Comparison of ENCODE assay signal across 22 cellular contexts in the genomic region with DNA sequence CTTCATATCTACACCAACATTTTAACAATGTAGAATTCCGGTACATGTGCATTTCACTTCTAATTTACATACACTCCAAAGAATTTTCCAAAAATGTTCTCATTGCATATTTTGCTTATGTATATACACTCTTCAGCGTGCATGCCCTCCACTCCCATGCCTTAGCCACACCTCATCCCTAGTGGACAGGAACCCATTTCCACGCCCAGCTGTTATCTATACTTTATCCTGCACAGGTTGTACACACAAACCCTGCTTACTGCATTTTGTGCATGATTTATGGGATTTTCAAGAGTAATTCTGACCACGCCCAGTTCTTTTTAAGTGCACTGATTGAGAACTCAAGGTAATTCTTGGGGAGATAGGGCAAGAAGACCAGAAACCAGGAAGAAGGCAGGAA.
DNase-seq lines count a peak whose midpoint lies in the region; ATAC-seq, FAIRE-seq and TF ChIP-seq lines count a peak whose summit lies in the region.
"Had no signal": no experiment of that assay in that cellular context is flagged by ENCODE, and none has a peak within 500 bp of the region (broad histone marks: within the 10 kb centered on the region; RNA-seq: fewer than 3 reads in every experiment).

No MANE protein-coding gene starts in this region.

- POLR2A ChIA-PET in H1 (lab: Charles Lee; ENCODE audit: partially characterized antibody) = no interaction called here

- H3K9me2 ChIP-seq in GM23338 (ENCODE audit: insufficient read depth) = peaks cover 4% of the 10 kb centered on the region; the same call in 1 of the 2 replicates

- no peak overlapping the region for H3K4me3 ChIP-seq in GM23338
- H3K4me3 ChIP-seq in H1 (ENCODE audit: extremely low read depth in 1 of 4, insufficient read depth in 2 of 4, low read depth in 3 of 4, low read length in 4 of 4) = no peak overlapping the region
- no peak overlapping the region for H3K4me3 ChIP-seq in mesendoderm (ENCODE audit: low read length)
- no peak overlapping the region for H3K4me3 ChIP-seq in gastrocnemius medialis
- H3K4me3 ChIP-seq in adrenal gland = no peak overlapping the region
- H3K4me3 ChIP-seq: BLaER1 had no signal

- 94% methylated on average over 4 of the region's 4 CpGs; no CpG with 5 or more reads in 1 of the 2 experiments for WGBS in H1 (ENCODE audit: extremely low coverage in 1 of 2, insufficient coverage in 1 of 2, insufficient read length in 1 of 2, insufficient replicate concordance in 2 of 2, low coverage in 1 of 2, low lambda C conversion rate in 2 of 2, missing lambda C conversion rate in 1 of 2), 2 experiments
- WGBS in mesendoderm (ENCODE audit: extremely low coverage, insufficient coverage, low lambda C conversion rate) = no CpG with 5 or more reads among the region's 4 CpGs
- 84 to 99% (median 92%) methylated on average over 4 of the region's 4 CpGs for WGBS in adrenal gland, 4 donors

- ATAC-seq in GM23338 = no peak
- ATAC-seq in gastrocnemius medialis = no peak
- no peak for ATAC-seq in GM18520 (IDR thresholded peaks at IDR 0.05; ENCODE audit: unreplicated experiment)
- ATAC-seq: HCT116 had no signal

- peaks cover 33% of the 10 kb centered on the region for H3K27me3 Mint-ChIP-seq in GM23338 (ENCODE audit: insufficient read depth, low read depth, poor library complexity)

- CTCF ChIA-PET in H1 (lab: Charles Lee; ENCODE audit: partially characterized antibody) = interaction anchor here (1.4 kb wide), 1 partner anchor 102 kb away, joined by 3 read pairs; no protein-coding TSS in a partner anchor

- peaks cover 11% of the 10 kb centered on the region for H3K27me3 ChIP-seq in GM23338 (ENCODE audit: insufficient read depth)
- peaks cover 0 to 16% (median 13%) of the 10 kb centered on the region in 4 experiments; a peak in 6 of 7 replicates for H3K27me3 ChIP-seq in H1 (replicated peaks in 1 of 4; ENCODE audit: control insufficient read depth in 3 of 4, extremely low read depth in 1 of 4, insufficient read depth in 3 of 4, low read length in 3 of 4)
- no peaks in the 10 kb centered on the region for H3K27me3 ChIP-seq in mesendoderm (ENCODE audit: insufficient read depth, low read length, poor library complexity)
- H3K27me3 ChIP-seq in gastrocnemius medialis = peaks cover 0 to 3% (median 0%) of the 10 kb centered on the region in 3 donors
- no peaks in the 10 kb centered on the region for H3K27me3 ChIP-seq in adrenal gland
- H3K27me3 ChIP-seq: BLaER1 had no signal

- H2AK5ac ChIP-seq in H1 (ENCODE audit: low read depth, low read length) (no peak overlapping the region), mesendoderm (ENCODE audit: low read length) (no peak overlapping the region)

- H3K4me1 ChIP-seq in GM23338 (ENCODE audit: insufficient read depth) (peaks cover 32% of the 10 kb centered on the region), H1 (replicated peaks in 1 of 4; ENCODE audit: control insufficient read depth in 3 of 4, insufficient read depth in 4 of 4, low read length in 3 of 4) (peaks cover 10 to 19% (median 11%) of the 10 kb centered on the region in 4 experiments), mesendoderm (ENCODE audit: control insufficient read depth, low read depth, low read length) (peaks cover 10% of the 10 kb centered on the region), gastrocnemius medialis (no peaks in the 10 kb centered on the region), adrenal gland (replicated peaks in 1 of 2) (no peaks in the 10 kb centered on the region)
- H3K4me1 ChIP-seq: BLaER1 had no signal

- H4K5ac ChIP-seq in H1 (ENCODE audit: insufficient read length, low read depth, low read length) (no peak overlapping the region), mesendoderm (ENCODE audit: low read length) (no peak overlapping the region)

- no peak for TF ChIP-seq CTCF in GM23338 (conservative IDR thresholded peaks at IDR 0.05; ENCODE audit: low read depth in 2 of 2)
- no peak for TF ChIP-seq CTCF in H1 (IDR thresholded peaks at IDR 0.05; ENCODE audit: control extremely low read depth in 1 of 3, insufficient read depth in 1 of 3, low read depth in 1 of 3, low read length in 3 of 3)
- no peak for TF ChIP-seq CTCF in gastrocnemius medialis (IDR thresholded peaks at IDR 0.05 in 4 of 5, conservative IDR thresholded peaks at IDR 0.05 in 1 of 5)
- TF ChIP-seq CTCF in adrenal gland (IDR thresholded peaks at IDR 0.05) = no peak

- H2BK12ac ChIP-seq in H1 (ENCODE audit: low read depth, low read length) = no peak overlapping the region

- H3K4me3 Mint-ChIP-seq in GM23338 = no peak overlapping the region
- H3K4me3 Mint-ChIP-seq: B cell; CD4-positive, CD25-positive, alpha-beta regulatory T cell; CD8-positive, alpha-beta memory T cell; H9 had no signal

- no peak overlapping the region for H3K27ac Mint-ChIP-seq in GM23338
- H3K27ac Mint-ChIP-seq: B cell; CD4-positive, CD25-positive, alpha-beta regulatory T cell; CD8-positive, alpha-beta memory T cell had no signal

- H4K20me1 ChIP-seq in GM23338 (replicated peaks; ENCODE audit: insufficient read depth) (no peaks in the 10 kb centered on the region), H1 (replicated peaks in 1 of 2; ENCODE audit: control insufficient read depth in 1 of 2, insufficient read depth in 2 of 2, low read length in 2 of 2) (no peaks in the 10 kb centered on the region)
- H4K20me1 ChIP-seq: BLaER1 had no signal

- no peaks in the 10 kb centered on the region for H3K9me3 ChIP-seq in H1 (ENCODE audit: insufficient read depth in 2 of 2, low read depth in 1 of 2, low read length in 1 of 2)
- H3K9me3 ChIP-seq in gastrocnemius medialis = no peaks in the 10 kb centered on the region
- no peaks in the 10 kb centered on the region for H3K9me3 ChIP-seq in adrenal gland (replicated peaks in 1 of 3)
- H3K9me3 ChIP-seq: BLaER1 had no signal

- no peak overlapping the region for H2BK5ac ChIP-seq in H1 (ENCODE audit: low read depth, low read length)
- H2BK5ac ChIP-seq in mesendoderm (ENCODE audit: low read length) = no peak overlapping the region

- in situ Hi-C loops in gastrocnemius medialis (cut with MboI; ENCODE audit: low sequenced_read_pairs in 4 of 4) = loop anchor here in 1 of 4 donors (25.0 kb wide), 1 partner anchor 106 kb away; no protein-coding TSS in a partner anchor

- no peaks in the 10 kb centered on the region for H3K79me2 ChIP-seq in GM23338 (replicated peaks; ENCODE audit: insufficient read depth)
- no peaks in the 10 kb centered on the region for H3K79me2 ChIP-seq in H1 (ENCODE audit: control insufficient read depth in 1 of 2, insufficient read depth in 2 of 2, low read length in 2 of 2)
- no peaks in the 10 kb centered on the region for H3K79me2 ChIP-seq in mesendoderm (ENCODE audit: control insufficient read depth, insufficient read depth, low read length)

- FAIRE-seq in H1 (lab: Jason Lieb, UNC) = no peak
- FAIRE-seq: A204.1, D721Med, GM12891, GM18507 had no signal

- TF ChIP-seq EP300 in H1 (IDR thresholded peaks at IDR 0.05; ENCODE audit: borderline replicate concordance in 1 of 2, low read depth in 2 of 2, low read length in 2 of 2) = no peak

- no peak overlapping the region for H3K14ac ChIP-seq in H1 (ENCODE audit: insufficient read length)

- H3K36me3 ChIP-seq in GM23338 (ENCODE audit: insufficient read depth) (no peaks in the 10 kb centered on the region; the same call in 1 of the 2 replicates), H1 (ENCODE audit: control insufficient read depth in 2 of 4, insufficient read depth in 4 of 4, low read length in 3 of 4) (no peaks in the 10 kb centered on the region), mesendoderm (ENCODE audit: control insufficient read depth, insufficient read depth, low read length) (no peaks in the 10 kb centered on the region), gastrocnemius medialis (no peaks in the 10 kb centered on the region), adrenal gland (replicated peaks in 1 of 2) (no peaks in the 10 kb centered on the region)
- H3K36me3 ChIP-seq: BLaER1 had no signal

- H3K23me2 ChIP-seq in H1 (ENCODE audit: low read depth, low read length) = 0 out of 2 replicates have a peak, but pooled peaks cover 3% of the 10 kb centered on the region

- no peaks in the 10 kb centered on the region for H3K79me1 ChIP-seq in H1 (ENCODE audit: low read depth, low read length)
- H3K79me1 ChIP-seq in mesendoderm (ENCODE audit: low read length) = no peaks in the 10 kb centered on the region

- H4K8ac ChIP-seq in H1 (ENCODE audit: extremely low read depth, insufficient read depth, low read length) (no peak overlapping the region), mesendoderm (ENCODE audit: low read depth, low read length) (no peak overlapping the region)

- TF ChIP-seq POLR2A in H1 (IDR thresholded peaks at IDR 0.05; ENCODE audit: control extremely low read depth in 1 of 2, low read depth in 2 of 2, low read length in 2 of 2) (no peak), gastrocnemius medialis (IDR thresholded peaks at IDR 0.05) (no peak), adrenal gland (IDR thresholded peaks at IDR 0.05) (no peak)

- no peak overlapping the region for H3K18ac ChIP-seq in H1 (ENCODE audit: extremely low read depth, low read length)
- no peak overlapping the region for H3K18ac ChIP-seq in mesendoderm (ENCODE audit: low read length)

- H2BK20ac ChIP-seq in H1 (ENCODE audit: low read length) = 0 out of 2 replicates have a peak overlapping the region, but pooled peaks have one; percentile 43

- no peak for TF ChIP-seq RAD21 in H1 (IDR thresholded peaks at IDR 0.05 in 1 of 2, conservative IDR thresholded peaks at IDR 0.05 in 1 of 2; ENCODE audit: low read depth in 2 of 2, low read length in 2 of 2)

- H3F3A ChIP-seq in GM23338 (replicated peaks; ENCODE audit: low read depth) = no peaks in the 10 kb centered on the region

- H3K9ac ChIP-seq in H1 (replicated peaks in 1 of 4; ENCODE audit: extremely low read depth in 1 of 4, low read depth in 3 of 4, low read length in 3 of 4) (no peak overlapping the region), mesendoderm (ENCODE audit: low read length) (no peak overlapping the region)
- H3K9ac ChIP-seq: BLaER1 had no signal

- no peak overlapping the region for H3K23ac ChIP-seq in H1 (ENCODE audit: insufficient read length)
- H3K23ac ChIP-seq in mesendoderm (ENCODE audit: low read length) = no peak overlapping the region

- DNase-seq in GM23338 (ENCODE audit: low spot score) (no peak), H1 (ENCODE audit: low read depth in 1 of 2, low spot score in 2 of 2) (no peak), mesendoderm (no peak), gastrocnemius medialis (no peak), adrenal gland (no peak)
- DNase-seq: CD4-positive, CD25-positive, alpha-beta regulatory T cell; CD8-positive, alpha-beta memory T cell; DMS 273 treated with DMSO at 0.1 percent for 48 hours; DMS79; EL; GF-D8; H9 had no signal

- H2BK15ac ChIP-seq in H1 (ENCODE audit: low read length) (no peak overlapping the region), mesendoderm (replicated peaks; ENCODE audit: low read depth) (no peak overlapping the region)

- intact Hi-C loops in gastrocnemius medialis (cut with DNase I; ENCODE audit: low total_unique reads) = no loop called here
- intact Hi-C loops in adrenal gland (cut with DNase I) = no loop called here

- no peaks in the 10 kb centered on the region for H3K9me3 Mint-ChIP-seq in GM23338
- H3K9me3 Mint-ChIP-seq: CD4-positive, CD25-positive, alpha-beta regulatory T cell; CD8-positive, alpha-beta memory T cell; H9 had no signal

- H3K56ac ChIP-seq in H1 (replicated peaks; ENCODE audit: insufficient read length, low read depth, low read length) (no peak overlapping the region), mesendoderm (ENCODE audit: low read length) (no peak overlapping the region)

- H3K27ac ChIP-seq in GM23338 (ENCODE audit: low read depth) (no peak overlapping the region), H1 (ENCODE audit: low read depth, low read length) (no peak overlapping the region), mesendoderm (ENCODE audit: low read depth, low read length) (no peak overlapping the region), gastrocnemius medialis (no peak overlapping the region), adrenal gland (no peak overlapping the region)
- H3K27ac ChIP-seq: 22Rv1, BLaER1, C4-2B had no signal

- 0 out of 2 replicates have a peak overlapping the region, but pooled peaks have one; percentile 43 for H2AFZ ChIP-seq in GM23338
- no peak overlapping the region for H2AFZ ChIP-seq in H1 (ENCODE audit: low read length)

- H3K4me1 Mint-ChIP-seq in GM23338 = peaks cover 40% of the 10 kb centered on the region
- H3K4me1 Mint-ChIP-seq: B cell; CD8-positive, alpha-beta memory T cell had no signal

- H3K4ac ChIP-seq in H1 (replicated peaks; ENCODE audit: insufficient read length, low read depth, low read length) (no peak overlapping the region), mesendoderm (ENCODE audit: low read depth, low read length) (no peak overlapping the region)

- H3K4me2 ChIP-seq in GM23338 (no peak overlapping the region), H1 (ENCODE audit: insufficient read depth in 1 of 2, low read depth in 2 of 2, low read length in 2 of 2) (no peak overlapping the region), mesendoderm (ENCODE audit: low read length) (no peak overlapping the region)
- H3K4me2 ChIP-seq: BLaER1 had no signal

- H3K36me3 Mint-ChIP-seq in GM23338 (ENCODE audit: low read depth) = no peaks in the 10 kb centered on the region
- H3K36me3 Mint-ChIP-seq: CD4-positive, CD25-positive, alpha-beta regulatory T cell; CD8-positive, alpha-beta memory T cell had no signal

- H4K91ac ChIP-seq in H1 (replicated peaks; ENCODE audit: insufficient read length, low read length) = no peak overlapping the region

- H2BK120ac ChIP-seq in H1 (replicated peaks; ENCODE audit: low read depth, low read length) (no peak overlapping the region), mesendoderm (ENCODE audit: low read depth, low read length) (peak overlapping the region; percentile 7)
